Comparison of ENCODE assay signal across 8 cellular contexts in the genomic region with DNA sequence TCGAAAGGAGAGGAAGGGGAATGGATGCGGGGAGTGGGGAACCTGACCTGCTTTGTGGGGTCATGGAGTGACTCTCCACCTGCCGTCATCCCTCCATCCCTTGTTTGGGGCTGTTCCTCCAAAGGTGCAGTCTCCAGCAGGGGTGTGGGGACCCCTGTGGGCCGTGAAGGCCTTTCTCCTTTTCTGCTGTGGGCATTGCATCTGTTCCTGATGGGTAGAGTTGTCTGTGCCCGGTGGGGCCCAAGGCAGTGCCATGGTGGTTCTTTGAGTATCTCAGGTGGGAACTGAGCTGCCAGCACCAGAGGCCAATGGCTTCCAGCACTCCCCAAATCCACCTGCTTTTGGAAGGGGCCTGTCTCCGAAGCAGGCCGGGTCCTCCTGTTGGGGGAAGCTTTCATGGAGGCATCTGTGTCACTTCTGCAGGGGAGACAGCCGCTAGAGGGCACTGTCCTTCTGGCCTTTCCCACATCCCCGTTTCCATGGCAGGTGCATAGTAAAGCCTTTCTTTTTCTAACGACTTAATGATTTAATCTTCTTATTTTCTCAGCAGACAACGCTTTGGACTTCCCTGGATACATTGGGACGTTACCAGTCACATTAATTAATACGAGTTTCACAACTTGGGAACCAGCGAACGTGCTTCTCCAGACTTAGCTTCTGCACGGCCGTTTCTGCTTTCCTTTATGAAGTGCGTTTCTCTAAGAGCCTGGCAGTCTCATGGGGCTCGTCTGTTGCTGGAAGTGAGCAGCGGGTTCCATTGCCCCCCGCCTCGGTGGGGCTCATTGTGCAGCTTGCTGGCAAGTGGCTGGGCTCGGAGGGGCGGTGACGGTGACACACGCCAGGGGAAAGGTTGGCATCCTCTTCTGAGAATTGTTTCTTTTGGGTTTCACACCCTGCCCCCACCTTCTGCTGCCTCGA. TPM values are rescaled to one million over a fixed set of nuclear protein-coding genes. Genes with fewer than 3 reads are reported as not detected.
DNase-seq lines count a peak whose midpoint lies in the region; ATAC-seq and TF ChIP-seq lines count a peak whose summit lies in the region.

No MANE protein-coding gene starts in this region.

- TF ChIP-seq POLR2A in adrenal gland (IDR thresholded peaks at IDR 0.05): no peak
- TF ChIP-seq POLR2A in vagina (IDR thresholded peaks at IDR 0.05): no peak

- H3K27ac ChIP-seq in adrenal gland (no peak overlapping the region), psoas muscle (no peak overlapping the region), vagina (no peak overlapping the region)

- TF ChIP-seq CTCF in adrenal gland (IDR thresholded peaks at IDR 0.05) (peak; percentile 63 to 92 (median 75)), psoas muscle (IDR thresholded peaks at IDR 0.05) (peak; percentile 84), vagina (IDR thresholded peaks at IDR 0.05) (peak; percentile 67 to 76 (median 69))

- intact Hi-C loops in adrenal gland (cut with DNase I) (loop anchor here (2.0 to 5.0 kb wide), 4 partner anchors 59 to 544 kb away; partner anchors contain the start of gene PARVB (in 1 of the 2)), left cardiac atrium (cut with DNase I) (loop anchor here (5.0 to 10.0 kb wide), 3 partner anchors 89 to 546 kb away; no protein-coding TSS in a partner anchor), psoas muscle (cut with DNase I) (loop anchor here (5.0 to 10.0 kb wide), 2 partner anchors 59 to 544 kb away; partner anchors contain the start of gene PARVB (in 2 of the 2)), vagina (cut with DNase I) (loop anchor here (5.0 to 10.0 kb wide), 2 partner anchors 89 to 544 kb away; no protein-coding TSS in a partner anchor)

- H3K36me3 ChIP-seq in adrenal gland (replicated peaks in 1 of 2) (no peaks in the 10 kb centered on the region), psoas muscle (ENCODE audit: insufficient read depth in 1 of 2, low read depth in 1 of 2) (peaks cover 0 to 8% of the 10 kb centered on the region in 2 donors), vagina (no peaks in the 10 kb centered on the region)

- WGBS in adrenal gland, 4 donors: 46 to 54% (median 47%) methylated on average over 25 to 27 of the region's 27 CpGs
- 43 to 49% (median 45%) methylated on average over 27 of the region's 27 CpGs for WGBS in psoas muscle, 3 donors

- ATAC-seq in left cardiac atrium (peak in 1 of 2 donors; percentile 35), psoas muscle (no peak)

- H3K9me3 ChIP-seq in adrenal gland (replicated peaks in 1 of 3) (no peaks in the 10 kb centered on the region), psoas muscle (no peaks in the 10 kb centered on the region), vagina (no peaks in the 10 kb centered on the region)

- peaks cover 10% of the 10 kb centered on the region in 2 donors for H3K4me1 ChIP-seq in adrenal gland (replicated peaks in 1 of 2)
- peaks cover 13% of the 10 kb centered on the region for H3K4me1 ChIP-seq in psoas muscle
- H3K4me1 ChIP-seq in vagina: peaks cover 19% of the 10 kb centered on the region

- DNase-seq in EL (peak; percentile 61), MV-4-11 (lab: John Stamatoyannopoulos, UW) (peak; percentile 60), T follicular helper cell (ENCODE audit: low read depth) (peak; percentile 58), adrenal gland (peak; percentile 57 to 93 (median 81)), left cardiac atrium (peak; percentile 82), psoas muscle (peak; percentile 69 to 86), vagina (ENCODE audit: extremely low spot score in 2 of 2) (no peak), NCI-H1048 (lab: John Stamatoyannopoulos, UW) (no peak)

- H3K27me3 ChIP-seq in adrenal gland: no peaks in the 10 kb centered on the region
- H3K27me3 ChIP-seq in psoas muscle (ENCODE audit: insufficient read depth in 3 of 3, low read length in 2 of 3): no peaks in the 10 kb centered on the region
- no peaks in the 10 kb centered on the region for H3K27me3 ChIP-seq in vagina

- H3K4me3 ChIP-seq in adrenal gland (no peak overlapping the region), psoas muscle (no peak overlapping the region), vagina (no peak overlapping the region)

RNA-seq across cellular contexts. Expression of gene PARVB, which starts 57.1 kb away (rescaled TPM):
- total RNA-seq in adrenal gland: 10 to 100 TPM; 17.1 to 77.6 (median 58.5) TPM
- polyA plus RNA-seq in adrenal gland: 10 to 100 TPM; 16.9 to 42.5 (median 23.8) TPM
- 100 to 1,000 TPM in 1 of 2 donors, 10 to 100 TPM in 1; 95.5 to 113 TPM for total RNA-seq in left cardiac atrium
- total RNA-seq in psoas muscle: 100 to 1,000 TPM; 102 to 172 (median 163) TPM
- polyA plus RNA-seq in psoas muscle: 100 to 1,000 TPM in 1 of 3 donors, 10 to 100 TPM in 2; 84.5 to 103 (median 88.8) TPM
- total RNA-seq in vagina: 11.3 TPM

Comparison
In these comparisons a context has a peak if more than half of its experiments do, and no peak if none do; other contexts are left out.
1. DNase-seq: peak in EL (single experiment), MV-4-11 (single experiment), T follicular helper cell (single experiment), adrenal gland (7 of 7), left cardiac atrium (single experiment) and psoas muscle (2 of 2); none in vagina (0 of 2) and NCI-H1048 (single experiment).
2. Peak in every context shown above with its lines, with median percentiles within 50 percentile points of each other: CTCF ChIP-seq.